8 cellular contexts compared by ENCODE assay signal in genomic region chr1:71080178-71080781, GRCh38. TPM values are rescaled to one million over a fixed set of nuclear protein-coding genes. Genes with fewer than 3 reads are reported as not detected.
DNase-seq lines count a peak whose midpoint lies in the region; ATAC-seq and TF ChIP-seq lines count a peak whose summit lies in the region.

No MANE protein-coding gene starts in this region.

- peak; percentile 5 for ATAC-seq in GM19372 (IDR thresholded peaks at IDR 0.05; ENCODE audit: low read depth, unreplicated experiment)
- ATAC-seq in activated CD8-positive, alpha-beta T cell treated with anti-CD3 and anti-CD28 coated beads, Interleukin-2, amount 10 ng/mL, durations not matched to agents 7 days and 5 days: peak; percentile 27
- ATAC-seq in GM18858 (IDR thresholded peaks at IDR 0.05; ENCODE audit: unreplicated experiment): no peak

- H3K27me3 Mint-ChIP-seq in Calu3 (ENCODE audit: unreplicated experiment) (no peaks in the 10 kb centered on the region), progenitor cell of endocrine pancreas (peaks cover 22% of the 10 kb centered on the region)
- peaks cover 9% of the 10 kb centered on the region for H3K27me3 Mint-ChIP-seq in activated CD8-positive, alpha-beta T cell treated with anti-CD3 and anti-CD28 coated beads, Interleukin-2, amount 10 ng/mL, durations not matched to agents 7 days and 5 days (ENCODE audit: low read depth)

- H3K36me3 Mint-ChIP-seq in Calu3 (ENCODE audit: insufficient read depth, unreplicated experiment) (peaks cover 31% of the 10 kb centered on the region), progenitor cell of endocrine pancreas (ENCODE audit: insufficient read depth) (peaks cover 9% of the 10 kb centered on the region)
- peaks cover 23% of the 10 kb centered on the region for H3K36me3 Mint-ChIP-seq in activated CD8-positive, alpha-beta T cell treated with anti-CD3 and anti-CD28 coated beads, Interleukin-2, amount 10 ng/mL, durations not matched to agents 7 days and 5 days (ENCODE audit: low read depth)

- CTCF ChIA-PET in Calu3 (lab: Charles Lee): no interaction called here
- CTCF ChIA-PET in activated CD8-positive, alpha-beta T cell treated with anti-CD3 and anti-CD28 coated beads, Interleukin-2, amount 10 ng/mL, durations not matched to agents 7 days and 5 days (lab: Charles Lee): interaction anchor here (0.7 to 1.9 kb wide), 10 partner anchors 8 to 860 kb away, joined by 3 to 9 read pairs (median 6); partner anchors contain the start of genes CTH and SRSF11

- no peak for TF ChIP-seq CTCF in Calu3 (IDR thresholded peaks at IDR 0.05; ENCODE audit: unreplicated experiment)
- no peak for TF ChIP-seq CTCF in progenitor cell of endocrine pancreas (IDR thresholded peaks at IDR 0.05; ENCODE audit: unreplicated experiment)

- no peak for DNase-seq in Calu3
- DNase-seq in Jurkat, Clone E6-1 (ENCODE audit: low read depth, low spot score): peak; percentile 21
- no peak for DNase-seq in activated CD8-positive, alpha-beta T cell treated with anti-CD3 and anti-CD28 coated beads, Interleukin-2, amount 10 ng/mL, durations not matched to agents 7 days and 5 days
- peak; percentile 0 for DNase-seq in glomerular visceral epithelial cell (ENCODE audit: extremely low spot score)
- DNase-seq in progenitor cell of endocrine pancreas (ENCODE audit: low spot score, unreplicated experiment): no peak
- DNase-seq in kidney glomerular epithelial cell (lab: John Stamatoyannopoulos, UW): no peak

- H3K9me3 Mint-ChIP-seq in Calu3 (ENCODE audit: low read depth, unreplicated experiment): no peaks in the 10 kb centered on the region
- no peaks in the 10 kb centered on the region for H3K9me3 Mint-ChIP-seq in activated CD8-positive, alpha-beta T cell treated with anti-CD3 and anti-CD28 coated beads, Interleukin-2, amount 10 ng/mL, durations not matched to agents 7 days and 5 days (ENCODE audit: insufficient read depth)
- H3K9me3 Mint-ChIP-seq in progenitor cell of endocrine pancreas (ENCODE audit: low read depth): peaks cover 6% of the 10 kb centered on the region

- POLR2A ChIA-PET in activated CD8-positive, alpha-beta T cell treated with anti-CD3 and anti-CD28 coated beads, Interleukin-2, amount 10 ng/mL, durations not matched to agents 7 days and 5 days (lab: Charles Lee): interaction anchor here (0.6 to 2.0 kb wide), 9 partner anchors 8 to 874 kb away, joined by 3 to 14 read pairs (median 4); partner anchors contain the start of genes ANKRD13C and PTGER3

- H3K27ac Mint-ChIP-seq in Calu3 (ENCODE audit: unreplicated experiment) (peak overlapping the region; percentile 100), progenitor cell of endocrine pancreas (peak overlapping the region; percentile 100)
- peak overlapping the region; percentile 100 for H3K27ac Mint-ChIP-seq in activated CD8-positive, alpha-beta T cell treated with anti-CD3 and anti-CD28 coated beads, Interleukin-2, amount 10 ng/mL, durations not matched to agents 7 days and 5 days

- intact Hi-C loops in Calu3 (cut with micrococcal nuclease; ENCODE audit: unreplicated experiment): no loop called here

- peak overlapping the region; percentile 85 for H3K4me3 Mint-ChIP-seq in Calu3 (ENCODE audit: low read depth, unreplicated experiment)
- H3K4me3 Mint-ChIP-seq in activated CD8-positive, alpha-beta T cell treated with anti-CD3 and anti-CD28 coated beads, Interleukin-2, amount 10 ng/mL, durations not matched to agents 7 days and 5 days: peak overlapping the region; percentile 99
- peak overlapping the region; percentile 95 for H3K4me3 Mint-ChIP-seq in progenitor cell of endocrine pancreas (ENCODE audit: low read depth)

- peak overlapping the region; percentile 93 for H3K4me3 ChIP-seq in Jurkat, Clone E6-1 (ENCODE audit: low read length)

- H3K4me1 Mint-ChIP-seq in Calu3 (ENCODE audit: low read depth, unreplicated experiment) (peaks cover 5% of the 10 kb centered on the region), progenitor cell of endocrine pancreas (ENCODE audit: low read depth) (peaks cover 10% of the 10 kb centered on the region)
- peaks cover 32% of the 10 kb centered on the region for H3K4me1 Mint-ChIP-seq in activated CD8-positive, alpha-beta T cell treated with anti-CD3 and anti-CD28 coated beads, Interleukin-2, amount 10 ng/mL, durations not matched to agents 7 days and 5 days (ENCODE audit: low read depth)

- BruUV-seq in Calu3 (replicated peaks; lab: Mats Ljungman, UMichigan): TSS peak; percentile 50

RNA-seq across cellular contexts. Expression of gene ZRANB2, which starts 0.6 kb away (rescaled TPM):
- 78.4 and 78.7 TPM in 2 replicates for total RNA-seq in Calu3 (2022)
- polyA plus RNA-seq in Jurkat, Clone E6-1 (2012; ENCODE audit: insufficient read depth, insufficient read length): 143 TPM
- 10 to 100 TPM; 95.9 to 98.6 TPM for total RNA-seq in activated CD8-positive, alpha-beta T cell treated with anti-CD3 and anti-CD28 coated beads, Interleukin-2, amount 10 ng/mL, durations not matched to agents 7 days and 5 days
- total RNA-seq in progenitor cell of endocrine pancreas: 106 and 115 TPM in 2 replicates

RNA-seq across cellular contexts. Expression of gene PTGER3, which starts 32.7 kb away (rescaled TPM):
- total RNA-seq in Calu3 (2022): 0.09 and 0.10 TPM in 2 replicates
- polyA plus RNA-seq in Jurkat, Clone E6-1 (2012; ENCODE audit: insufficient read depth, insufficient read length): 0.41 TPM
- 1 to 10 TPM; 2.8 to 3.4 TPM for total RNA-seq in activated CD8-positive, alpha-beta T cell treated with anti-CD3 and anti-CD28 coated beads, Interleukin-2, amount 10 ng/mL, durations not matched to agents 7 days and 5 days
- total RNA-seq in progenitor cell of endocrine pancreas: 3.0 and 3.1 TPM in 2 replicates

Comparison
In these comparisons a context has a peak if more than half of its experiments do, and no peak if none do; other contexts are left out.
1. DNase-seq: peak in Jurkat, Clone E6-1 (single experiment) and glomerular visceral epithelial cell (single experiment); none in Calu3 (single experiment), activated CD8-positive, alpha-beta T cell treated with anti-CD3 and anti-CD28 coated beads, Interleukin-2, amount 10 ng/mL, durations not matched to agents 7 days and 5 days (single experiment), progenitor cell of endocrine pancreas (single experiment) and kidney glomerular epithelial cell (single experiment).
2. Peak in every context shown above with its lines, with median percentiles within 50 percentile points of each other: H3K27ac Mint-ChIP-seq and H3K4me3 Mint-ChIP-seq.